In genomic region chr10:66564341-66564740, GRCh38 we compare ENCODE assay signal across 19 cellular contexts.
DNase-seq lines count a peak whose midpoint lies in the region; ATAC-seq and TF ChIP-seq lines count a peak whose summit lies in the region.
"Had no signal": no experiment of that assay in that cellular context is flagged by ENCODE, and none has a peak within 500 bp of the region (broad histone marks: within the 10 kb centered on the region; RNA-seq: fewer than 3 reads in every experiment).

No MANE protein-coding gene starts in this region.

- H3K4me1 ChIP-seq in PC-3 (ENCODE audit: insufficient read depth, low read length) (no peaks in the 10 kb centered on the region; the same call in 1 of the 2 replicates), psoas muscle (no peaks in the 10 kb centered on the region)
- H3K4me1 ChIP-seq: BE2C had no signal

- H3K9me3 ChIP-seq in PC-3 (ENCODE audit: low read length), result no peaks in the 10 kb centered on the region
- no peaks in the 10 kb centered on the region for H3K9me3 ChIP-seq in psoas muscle
- H3K9me3 ChIP-seq: BE2C had no signal

- H2AFZ ChIP-seq in PC-3 (ENCODE audit: low read length), result no peak overlapping the region

- no peaks in the 10 kb centered on the region for H3K36me3 ChIP-seq in PC-3 (ENCODE audit: low read depth, low read length)
- H3K36me3 ChIP-seq in psoas muscle (ENCODE audit: insufficient read depth in 1 of 2, low read depth in 1 of 2), result no peaks in the 10 kb centered on the region
- H3K36me3 ChIP-seq: BE2C had no signal

- WGBS in psoas muscle, 3 donors, result 44 to 60% (median 53%) methylated on average over 3 of the region's 3 CpGs

- intact Hi-C loops in PC-3 (cut with micrococcal nuclease) (no loop called here), psoas muscle (cut with DNase I) (no loop called here)

- H3K4me3 ChIP-seq in PC-3 (ENCODE audit: low read length), result no peak overlapping the region
- H3K4me3 ChIP-seq in psoas muscle, result no peak overlapping the region
- H3K4me3 ChIP-seq: SK-N-MC had no signal

- H3F3A ChIP-seq in PC-3 (ENCODE audit: low read length, unreplicated experiment), result no peaks in the 10 kb centered on the region

- DNase-seq in DMS53 treated with DMSO at 0.1 percent for 48 hours (lab: John Stamatoyannopoulos, UW; ENCODE audit: unreplicated experiment) (peak; percentile 5), PC-3 (peak; percentile 66), fibroblast of peridontal ligament (ENCODE audit: extremely low read depth) (peak; percentile 3), psoas muscle (no peak), SK-N-DZ (ENCODE audit: low spot score) (no peak)
- DNase-seq in activated CD4-positive, CD25-positive, alpha-beta regulatory T cell treated with anti-CD3 and anti-CD28 coated beads, Interleukin-2, amount 50 U/mL, for 72 hours, result no peak
- DNase-seq: BE2C; CD4-positive, CD25-positive, alpha-beta regulatory T cell; COR-L47; Karpas-422; MM.1S; NCI-H1092; NCI-H1694; NCI-H2081 treated with DMSO at 0.1 percent for 48 hours; NK-92 treated with Interleukin-12 subunit alpha and Interleukin-12 subunit beta, amount 100 ng/mL, for 24 hours; Right ventricle myocardium superior had no signal

- no TSS peak for BruUV-seq in PC-3 (replicated peaks; lab: Mats Ljungman, UMichigan)

- CTCF ChIA-PET in PC-3 (lab: Charles Lee), result no interaction called here

- POLR2A ChIA-PET in PC-3 (lab: Charles Lee; ENCODE audit: unreplicated experiment), result interaction anchor here (0.6 kb wide), 1 partner anchor 265 kb away, joined by 4 read pairs; no protein-coding TSS in a partner anchor

- H3K27ac ChIP-seq in PC-3 (ENCODE audit: low read length), result no peak overlapping the region
- no peak overlapping the region for H3K27ac ChIP-seq in psoas muscle
- H3K27ac ChIP-seq: SK-N-MC had no signal

- H3K4me2 ChIP-seq in PC-3 (ENCODE audit: low read length), result no peak overlapping the region

- H3K9me2 ChIP-seq in PC-3 (replicated peaks; ENCODE audit: low read length), result no peaks in the 10 kb centered on the region

- H4K20me1 ChIP-seq in PC-3 (ENCODE audit: low read length), result no peaks in the 10 kb centered on the region

- no peak for TF ChIP-seq CTCF in PC-3 (conservative IDR thresholded peaks at IDR 0.05; ENCODE audit: low read depth, low read length)
- TF ChIP-seq CTCF in psoas muscle (IDR thresholded peaks at IDR 0.05), result no peak

- ATAC-seq in PC-3 (peak; percentile 44), psoas muscle (peak in 3 of 4 donors; percentile 32 to 53 (median 32)), GM21528 (IDR thresholded peaks at IDR 0.05; ENCODE audit: low FRiP score, unreplicated experiment) (no peak), HG02870 (IDR thresholded peaks at IDR 0.05; ENCODE audit: unreplicated experiment) (no peak)

- H3K9ac ChIP-seq in PC-3 (ENCODE audit: low read length), result no peak overlapping the region

- H3K27me3 ChIP-seq in PC-3 (ENCODE audit: low read length) (no peaks in the 10 kb centered on the region), psoas muscle (ENCODE audit: insufficient read depth in 3 of 3, low read length in 2 of 3) (no peaks in the 10 kb centered on the region)
- H3K27me3 ChIP-seq: BE2C had no signal

- no peaks in the 10 kb centered on the region for H3K79me2 ChIP-seq in PC-3 (ENCODE audit: low read length)

Comparison
In these comparisons a context has a peak if more than half of its experiments do, and no peak if none do; other contexts are left out.
1. DNase-seq: peak in DMS53 treated with DMSO at 0.1 percent for 48 hours (single experiment), PC-3 (single experiment) and fibroblast of peridontal ligament (single experiment); none in psoas muscle (0 of 2), SK-N-DZ (single experiment) and activated CD4-positive, CD25-positive, alpha-beta regulatory T cell treated with anti-CD3 and anti-CD28 coated beads, Interleukin-2, amount 50 U/mL, for 72 hours (single experiment).
2. ATAC-seq: peak in PC-3 (single experiment) and psoas muscle (3 of 4); none in GM21528 (single experiment) and HG02870 (single experiment).